In genomic region chr6:37783025-37783825, GRCh38 we compare ENCODE assay signal across 9 cellular contexts. TPM values are rescaled to one million over a fixed set of nuclear protein-coding genes. Genes with fewer than 3 reads are reported as not detected.
DNase-seq lines count a peak whose midpoint lies in the region; TF ChIP-seq lines count a peak whose summit lies in the region.
"Had no signal": no experiment of that assay in that cellular context is flagged by ENCODE, and none has a peak within 500 bp of the region (broad histone marks: within the 10 kb centered on the region; RNA-seq: fewer than 3 reads in every experiment).

No MANE protein-coding gene starts in this region.

- H3K4me1 ChIP-seq in PC-9 (replicated peaks; ENCODE audit: insufficient read depth): peaks cover 3% of the 10 kb centered on the region

- H3K27ac ChIP-seq in caudate nucleus (ENCODE audit: low read depth, low read length) (no peak overlapping the region), PC-9 (no peak overlapping the region)
- H3K27ac ChIP-seq: KMS-11 had no signal

- no peak overlapping the region for H3K4me3 ChIP-seq in PC-9

- H3K36me3 ChIP-seq in PC-9 (ENCODE audit: low read depth): no peaks in the 10 kb centered on the region

- CTCF ChIA-PET in PC-9 (lab: Charles Lee): no interaction called here

- H3K9me3 ChIP-seq in PC-9 (ENCODE audit: insufficient read depth, low read depth): no peaks in the 10 kb centered on the region

- TF ChIP-seq CTCF in PC-9 (conservative IDR thresholded peaks at IDR 0.05): no peak

- H3K27me3 ChIP-seq in PC-9 (ENCODE audit: insufficient read depth, low read depth): no peaks in the 10 kb centered on the region

- no TSS peak for BruUV-seq in PC-9 (replicated peaks; lab: Mats Ljungman, UMichigan)

- H2AFZ ChIP-seq in PC-9: no peak overlapping the region

- POLR2A ChIA-PET in PC-9 (lab: Charles Lee; ENCODE audit: unreplicated experiment): interaction anchor here (0.6 kb wide), 1 partner anchor 95 kb away, joined by 4 read pairs; no protein-coding TSS in a partner anchor

- no peaks in the 10 kb centered on the region for H3K79me2 ChIP-seq in PC-9 (ENCODE audit: low read depth)

- peak; percentile 13 for DNase-seq in DMS53 treated with DMSO at 0.1 percent for 48 hours (lab: John Stamatoyannopoulos, UW; ENCODE audit: unreplicated experiment)
- DNase-seq in NCI-H2107 (lab: John Stamatoyannopoulos, UW): peak; percentile 40
- DNase-seq in caudate nucleus (lab: John Stamatoyannopoulos, UW): peak in 38 of 61 donors; percentile 7 to 68 (median 36)
- DNase-seq in islet precursor cell: peak; percentile 82
- peak; percentile 33 for DNase-seq in stimulated activated CD8-positive, alpha-beta memory T cell treated with anti-CD3 and anti-CD28 coated beads, Interleukin-4, amount 100 ng/mL, for 48 hours
- DNase-seq in PC-9: no peak
- DNase-seq in A172 (ENCODE audit: low spot score): no peak
- DNase-seq in dedifferentiated amniotic fluid mesenchymal stem cell (ENCODE audit: extremely low spot score): no peak

- H3F3A ChIP-seq in PC-9 (ENCODE audit: insufficient read depth, low read depth): 0 out of 2 replicates have a peak, but pooled peaks cover 3% of the 10 kb centered on the region

- no peaks in the 10 kb centered on the region for H3K9me2 ChIP-seq in PC-9 (ENCODE audit: insufficient read depth)

- H4K20me1 ChIP-seq in PC-9 (ENCODE audit: insufficient read depth): no peaks in the 10 kb centered on the region

- no peak overlapping the region for H3K4me2 ChIP-seq in PC-9
- H3K4me2 ChIP-seq: KMS-11 had no signal

- intact Hi-C loops in PC-9 (cut with micrococcal nuclease; ENCODE audit: unreplicated experiment): no loop called here

RNA-seq across cellular contexts. Expression of gene ZFAND3, which starts 36.3 kb away (rescaled TPM):
- 37.9 and 46.8 TPM in 2 replicates for total RNA-seq in PC-9 (2021)
- 10.0 and 14.2 TPM in 2 replicates for total RNA-seq in A172 (2014; rRNA removed; shearing (Covaris generic))

Comparison
In these comparisons a context has a peak if more than half of its experiments do, and no peak if none do; other contexts are left out.
1. DNase-seq: peak in DMS53 treated with DMSO at 0.1 percent for 48 hours (single experiment), NCI-H2107 (single experiment), caudate nucleus (38 of 61), islet precursor cell (single experiment) and stimulated activated CD8-positive, alpha-beta memory T cell treated with anti-CD3 and anti-CD28 coated beads, Interleukin-4, amount 100 ng/mL, for 48 hours (single experiment); none in PC-9 (0 of 2), A172 (single experiment) and dedifferentiated amniotic fluid mesenchymal stem cell (single experiment).